ENCODE assay signal across 17 cellular contexts in the genomic region with DNA sequence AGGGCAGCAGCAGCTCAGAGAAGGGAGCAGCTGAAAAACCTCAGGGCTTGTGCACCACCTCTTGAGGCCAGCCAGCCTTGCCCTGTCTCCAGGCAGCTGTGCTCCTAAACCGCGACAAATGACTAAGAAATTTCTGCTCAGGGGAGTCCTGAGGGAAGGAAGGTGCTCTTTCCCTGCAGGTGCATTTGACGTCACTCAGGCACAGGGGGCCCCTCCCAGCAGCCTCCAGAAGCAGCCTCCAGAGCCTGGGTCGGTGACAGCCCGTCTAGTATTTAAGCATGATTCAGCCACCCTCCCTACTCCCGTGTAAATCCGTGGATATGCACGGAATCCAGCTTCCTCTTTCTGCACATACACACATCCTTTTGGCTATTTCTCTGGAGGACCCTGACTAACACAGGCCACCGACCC.
DNase-seq lines count a peak whose midpoint lies in the region; ATAC-seq and TF ChIP-seq lines count a peak whose summit lies in the region.
"Had no signal": no experiment of that assay in that cellular context is flagged by ENCODE, and none has a peak within 500 bp of the region (broad histone marks: within the 10 kb centered on the region; RNA-seq: fewer than 3 reads in every experiment).

No MANE protein-coding gene starts in this region.

- no peaks in the 10 kb centered on the region for H3K4me1 ChIP-seq in gastroesophageal sphincter
- H3K4me1 ChIP-seq: heart left ventricle, Peyer's patch, tibial nerve had no signal

- no peak for TF ChIP-seq CTCF in gastroesophageal sphincter (IDR thresholded peaks at IDR 0.05)

- no peaks in the 10 kb centered on the region for H3K36me3 ChIP-seq in gastroesophageal sphincter
- H3K36me3 ChIP-seq: heart left ventricle, Peyer's patch, tibial nerve had no signal

- no peak overlapping the region for H3K27ac ChIP-seq in gastroesophageal sphincter
- H3K27ac ChIP-seq: heart left ventricle, Peyer's patch, tibial nerve had no signal

- H3K9me3 ChIP-seq in gastroesophageal sphincter = no peaks in the 10 kb centered on the region
- H3K9me3 ChIP-seq: heart left ventricle, Peyer's patch, tibial nerve had no signal

- H3K27me3 ChIP-seq in gastroesophageal sphincter = no peaks in the 10 kb centered on the region
- H3K27me3 ChIP-seq: heart left ventricle, Peyer's patch, tibial nerve had no signal

- WGBS in gastroesophageal sphincter (ENCODE audit: low coverage in 1 of 2), 2 donors = 54 to 63% methylated on average over 2 to 5 of the region's 9 CpGs

- no peak for TF ChIP-seq EP300 in gastroesophageal sphincter (IDR thresholded peaks at IDR 0.05)

- no peak for TF ChIP-seq POLR2A in gastroesophageal sphincter (IDR thresholded peaks at IDR 0.05)

- ATAC-seq in gastroesophageal sphincter = no peak

- DNase-seq in AG08395 (ENCODE audit: low spot score) = peak; percentile 20
- peak; percentile 40 for DNase-seq in HK-2 (ENCODE audit: unreplicated experiment)
- DNase-seq in RPMI7951 (ENCODE audit: low read depth) = peak; percentile 60
- DNase-seq in kidney tubule cell (ENCODE audit: low spot score) = peak; percentile 93
- DNase-seq in DMS153 (lab: John Stamatoyannopoulos, UW) = no peak
- no peak for DNase-seq in NCI-H1694 (lab: John Stamatoyannopoulos, UW)
- no peak for DNase-seq in GF-D8 (lab: John Stamatoyannopoulos, UW)
- DNase-seq: activated CD4-positive, alpha-beta T cell treated with anti-CD3 and anti-CD28 coated beads, Interleukin-2, amount 10 ng/mL, durations not matched to agents 7 days and 5 days; DND-41; heart left ventricle; Kasumi-1; NCI-H345; nucleus accumbens; Peyer's patch; T-helper 2 cell had no signal

- H3K4me3 ChIP-seq in gastroesophageal sphincter = no peak overlapping the region
- H3K4me3 ChIP-seq: heart left ventricle, Peyer's patch, tibial nerve had no signal

Comparison
In these comparisons a context has a peak if more than half of its experiments do, and no peak if none do; other contexts are left out.
1. DNase-seq: peak in AG08395 (single experiment), HK-2 (single experiment), RPMI7951 (single experiment) and kidney tubule cell (single experiment); none in DMS153 (single experiment), NCI-H1694 (single experiment) and GF-D8 (single experiment).